13 cellular contexts compared by ENCODE assay signal in genomic region chr19:4012092-4012974, GRCh38. TPM values are rescaled to one million over a fixed set of nuclear protein-coding genes. Genes with fewer than 3 reads are reported as not detected.
DNase-seq lines count a peak whose midpoint lies in the region; ATAC-seq, FAIRE-seq and TF ChIP-seq lines count a peak whose summit lies in the region.
"Had no signal": no experiment of that assay in that cellular context is flagged by ENCODE, and none has a peak within 500 bp of the region (broad histone marks: within the 10 kb centered on the region; RNA-seq: fewer than 3 reads in every experiment).

No MANE protein-coding gene starts in this region.

- H4K91ac ChIP-seq in H1 (replicated peaks; ENCODE audit: insufficient read length, low read length) = no peak overlapping the region

- TF ChIP-seq RAD21 in H1 (IDR thresholded peaks at IDR 0.05 in 1 of 2, conservative IDR thresholded peaks at IDR 0.05 in 1 of 2; ENCODE audit: low read depth in 2 of 2, low read length in 2 of 2) = no peak

- no peak for TF ChIP-seq POLR2A in H1 (IDR thresholded peaks at IDR 0.05; ENCODE audit: control extremely low read depth in 1 of 2, low read depth in 2 of 2, low read length in 2 of 2)
- no peak for TF ChIP-seq POLR2A in ovary (IDR thresholded peaks at IDR 0.05)

- H2BK12ac ChIP-seq in H1 (ENCODE audit: low read depth, low read length) = no peak overlapping the region

- no peaks in the 10 kb centered on the region for H3K27me3 ChIP-seq in H1 (replicated peaks in 1 of 4; ENCODE audit: control insufficient read depth in 3 of 4, extremely low read depth in 1 of 4, insufficient read depth in 3 of 4, low read length in 3 of 4)
- no peaks in the 10 kb centered on the region for H3K27me3 ChIP-seq in osteoblast (ENCODE audit: insufficient read depth, low read length)
- no peaks in the 10 kb centered on the region for H3K27me3 ChIP-seq in ovary
- H3K27me3 ChIP-seq: BLaER1 had no signal

- no peak overlapping the region for H2BK120ac ChIP-seq in H1 (replicated peaks; ENCODE audit: low read depth, low read length)

- H3K4me1 ChIP-seq in H1 (replicated peaks in 1 of 4; ENCODE audit: control insufficient read depth in 3 of 4, insufficient read depth in 4 of 4, low read length in 3 of 4) (peaks cover 3 to 12% (median 5%) of the 10 kb centered on the region in 4 experiments; a peak in 6 of 7 replicates), osteoblast (ENCODE audit: insufficient read depth, low read length) (peaks cover 10% of the 10 kb centered on the region), ovary (ENCODE audit: insufficient read depth) (peaks cover 29% of the 10 kb centered on the region)

- H4K20me1 ChIP-seq in H1 (replicated peaks in 1 of 2; ENCODE audit: control insufficient read depth in 1 of 2, insufficient read depth in 2 of 2, low read length in 2 of 2) (peaks cover 33 to 43% of the 10 kb centered on the region in 2 experiments), osteoblast (ENCODE audit: insufficient read depth, low read length) (peaks cover 77% of the 10 kb centered on the region)

- H2AFZ ChIP-seq in H1 (ENCODE audit: low read length) (no peak overlapping the region), osteoblast (ENCODE audit: low read length) (no peak overlapping the region)

- no peak overlapping the region for H4K5ac ChIP-seq in H1 (ENCODE audit: insufficient read length, low read depth, low read length)

- H3K9me3 ChIP-seq in H1 (ENCODE audit: insufficient read depth in 2 of 2, low read depth in 1 of 2, low read length in 1 of 2) (no peaks in the 10 kb centered on the region), osteoblast (ENCODE audit: low read depth, low read length) (no peaks in the 10 kb centered on the region), ovary (no peaks in the 10 kb centered on the region)
- H3K9me3 ChIP-seq: BLaER1 had no signal

- H3K27ac Mint-ChIP-seq in activated CD8-positive, alpha-beta T cell treated with anti-CD3 and anti-CD28 coated beads for 36 hours = no peak overlapping the region

- TF ChIP-seq EP300 in H1 (IDR thresholded peaks at IDR 0.05; ENCODE audit: borderline replicate concordance in 1 of 2, low read depth in 2 of 2, low read length in 2 of 2) = no peak
- no peak for TF ChIP-seq EP300 in ovary (IDR thresholded peaks at IDR 0.05)

- POLR2A ChIA-PET in H1 (lab: Charles Lee; ENCODE audit: partially characterized antibody) = interaction anchor here (1.4 to 2.4 kb wide), 3 partner anchors 24 to 37 kb away, joined by 4 to 12 read pairs (median 4); partner anchors contain the start of gene EEF2
- POLR2A ChIA-PET in activated CD8-positive, alpha-beta T cell treated with anti-CD3 and anti-CD28 coated beads for 36 hours (lab: Charles Lee) = interaction anchor here (1.2 kb wide), 1 partner anchor 10 kb away, joined by 3 read pairs; no protein-coding TSS in a partner anchor

- peak overlapping the region; percentile 20; the same call in 1 of the 2 replicates for H4K8ac ChIP-seq in H1 (ENCODE audit: extremely low read depth, insufficient read depth, low read length)

- no peak overlapping the region for H3K56ac ChIP-seq in H1 (replicated peaks; ENCODE audit: insufficient read length, low read depth, low read length)

- H3K27me3 Mint-ChIP-seq in activated CD8-positive, alpha-beta T cell treated with anti-CD3 and anti-CD28 coated beads for 36 hours = no peaks in the 10 kb centered on the region

- H3K4me3 ChIP-seq in H1 (ENCODE audit: extremely low read depth in 1 of 4, insufficient read depth in 2 of 4, low read depth in 3 of 4, low read length in 4 of 4) (no peak overlapping the region), osteoblast (ENCODE audit: insufficient read depth, low read length) (no peak overlapping the region), ovary (no peak overlapping the region)
- H3K4me3 ChIP-seq: BLaER1 had no signal

- DNase-seq in H4 (ENCODE audit: low spot score) = peak; percentile 20
- DNase-seq in NCI-H345 (lab: John Stamatoyannopoulos, UW) = peak; percentile 46
- DNase-seq in H1 (ENCODE audit: low read depth in 1 of 2, low spot score in 2 of 2) = no peak
- DNase-seq in osteoblast (ENCODE audit: insufficient read length, low spot score, missing footprints) = peak; percentile 62
- DNase-seq in ovary = no peak
- no peak for DNase-seq in activated CD8-positive, alpha-beta T cell treated with anti-CD3 and anti-CD28 coated beads for 36 hours
- no peak for DNase-seq in activated naive CD4-positive, alpha-beta T cell treated with anti-CD3 and anti-CD28 coated beads, Interleukin-2, amount 50 U/mL, for 16 hours
- DNase-seq: activated naive CD4-positive, alpha-beta T cell treated with Interleukin-2 at 50 U/mL for 16 hours; T1000 had no signal

- peaks cover 0 to 26% (median 7%) of the 10 kb centered on the region in 4 experiments; a peak in 5 of 8 replicates for H3K36me3 ChIP-seq in H1 (ENCODE audit: control insufficient read depth in 2 of 4, insufficient read depth in 4 of 4, low read length in 3 of 4)
- H3K36me3 ChIP-seq in osteoblast (ENCODE audit: insufficient read depth, low read length) = peaks cover 30% of the 10 kb centered on the region
- no peaks in the 10 kb centered on the region for H3K36me3 ChIP-seq in ovary

- no peaks in the 10 kb centered on the region for H3K9me3 Mint-ChIP-seq in activated CD8-positive, alpha-beta T cell treated with anti-CD3 and anti-CD28 coated beads for 36 hours

- H3K4ac ChIP-seq in H1 (replicated peaks; ENCODE audit: insufficient read length, low read depth, low read length) = no peak overlapping the region

- H3K23me2 ChIP-seq in H1 (ENCODE audit: low read depth, low read length) = peaks cover 5% of the 10 kb centered on the region

- no peaks in the 10 kb centered on the region for H3K36me3 Mint-ChIP-seq in activated CD8-positive, alpha-beta T cell treated with anti-CD3 and anti-CD28 coated beads for 36 hours (ENCODE audit: low read depth)

- no peak for FAIRE-seq in H1 (lab: Jason Lieb, UNC)

- H3K27ac ChIP-seq in H1 (ENCODE audit: low read depth, low read length) = no peak overlapping the region
- H3K27ac ChIP-seq in osteoblast (ENCODE audit: low read depth, low read length) = no peak overlapping the region
- H3K27ac ChIP-seq in ovary = no peak overlapping the region
- H3K27ac ChIP-seq: BLaER1, KMS-11 had no signal

- peaks cover 22% of the 10 kb centered on the region for H3K79me1 ChIP-seq in H1 (ENCODE audit: low read depth, low read length)

- H3K18ac ChIP-seq in H1 (ENCODE audit: extremely low read depth, low read length) = no peak overlapping the region

- H3K9ac ChIP-seq in H1 (replicated peaks in 1 of 4; ENCODE audit: extremely low read depth in 1 of 4, low read depth in 3 of 4, low read length in 3 of 4) = no peak overlapping the region
- H3K9ac ChIP-seq: BLaER1, KMS-11 had no signal

- no peak overlapping the region for H2BK15ac ChIP-seq in H1 (ENCODE audit: low read length)

- peaks cover 34% of the 10 kb centered on the region for H3K4me1 Mint-ChIP-seq in activated CD8-positive, alpha-beta T cell treated with anti-CD3 and anti-CD28 coated beads for 36 hours (ENCODE audit: low read depth)

- H3K23ac ChIP-seq in H1 (ENCODE audit: insufficient read length) = no peak overlapping the region

- TF ChIP-seq CTCF in H1 (IDR thresholded peaks at IDR 0.05; ENCODE audit: control extremely low read depth in 1 of 3, insufficient read depth in 1 of 3, low read depth in 1 of 3, low read length in 3 of 3) (no peak), osteoblast (IDR thresholded peaks at IDR 0.05; ENCODE audit: extremely low read depth, low read depth, low read length) (no peak), ovary (IDR thresholded peaks at IDR 0.05) (no peak)
- TF ChIP-seq CTCF in activated CD8-positive, alpha-beta T cell treated with anti-CD3 and anti-CD28 coated beads for 36 hours (IDR thresholded peaks at IDR 0.05) = no peak

- no peak overlapping the region for H2BK5ac ChIP-seq in H1 (ENCODE audit: low read depth, low read length)

- H2AK5ac ChIP-seq in H1 (ENCODE audit: low read depth, low read length) = no peak overlapping the region

- no peak overlapping the region for H3K14ac ChIP-seq in H1 (ENCODE audit: insufficient read length)

- CTCF ChIA-PET in H1 (lab: Charles Lee; ENCODE audit: partially characterized antibody) = no interaction called here
- CTCF ChIA-PET in activated CD8-positive, alpha-beta T cell treated with anti-CD3 and anti-CD28 coated beads for 36 hours (lab: Charles Lee) = interaction anchor here (1.2 kb wide), 1 partner anchor 128 kb away, joined by 3 read pairs; no protein-coding TSS in a partner anchor

- 95% methylated on average over 26 of the region's 27 CpGs; no CpG with 5 or more reads in 1 of the 2 experiments for WGBS in H1 (ENCODE audit: extremely low coverage in 1 of 2, insufficient coverage in 1 of 2, insufficient read length in 1 of 2, insufficient replicate concordance in 2 of 2, low coverage in 1 of 2, low lambda C conversion rate in 2 of 2, missing lambda C conversion rate in 1 of 2), 2 experiments
- WGBS in ovary, 3 donors = 82 to 87% (median 86%) methylated on average over 27 of the region's 27 CpGs

- no peak overlapping the region for H2BK20ac ChIP-seq in H1 (ENCODE audit: low read length)

- H3K4me3 Mint-ChIP-seq in activated CD8-positive, alpha-beta T cell treated with anti-CD3 and anti-CD28 coated beads for 36 hours = no peak overlapping the region

- peaks cover 17 to 71% of the 10 kb centered on the region in 2 experiments for H3K79me2 ChIP-seq in H1 (ENCODE audit: control insufficient read depth in 1 of 2, insufficient read depth in 2 of 2, low read length in 2 of 2)
- peaks cover 94% of the 10 kb centered on the region for H3K79me2 ChIP-seq in osteoblast (ENCODE audit: insufficient read depth, low read length)

- intact Hi-C loops in ovary (cut with DNase I) = loop anchor here in 2 of 4 donors (5.0 to 10.0 kb wide), 2 partner anchors 45 to 102 kb away; no protein-coding TSS in a partner anchor
- intact Hi-C loops in activated CD8-positive, alpha-beta T cell treated with anti-CD3 and anti-CD28 coated beads for 36 hours (cut with micrococcal nuclease) = no loop called here

- H3K4me2 ChIP-seq in H1 (ENCODE audit: insufficient read depth in 1 of 2, low read depth in 2 of 2, low read length in 2 of 2) (no peak overlapping the region), osteoblast (ENCODE audit: insufficient read depth, low read length) (no peak overlapping the region)
- H3K4me2 ChIP-seq: BLaER1, KMS-11 had no signal

- ATAC-seq in activated CD8-positive, alpha-beta T cell treated with anti-CD3 and anti-CD28 coated beads for 36 hours = no peak
- ATAC-seq in HG02571 (IDR thresholded peaks at IDR 0.05; ENCODE audit: unreplicated experiment) = no peak
- ATAC-seq: sciatic nerve had no signal

RNA-seq across cellular contexts. Expression of gene PIAS4, which starts 4.8 kb away (rescaled TPM):
- 5.7 and 9.9 TPM in 2 replicates for total RNA-seq in H4 (2014; rRNA removed; shearing (Covaris generic))
- 41.4 and 51.4 TPM in 2 replicates for total RNA-seq in H1 (2021; fragmentation: NEBNext Ultra II Directional; extraction: Animal tissue kit (Norgen Biotek cat#: 25700))
- 30.2 and 50.9 TPM in 2 replicates for polyA plus RNA-seq in H1 (2011; rRNA removed)
- 20.8 TPM for polyA plus RNA-seq in H1 (2011; cell fraction: cytosol; rRNA removed)
- polyA plus RNA-seq in H1 (2011; cell fraction: nucleus; rRNA removed) = 63.1 TPM
- polyA plus RNA-seq in H1 (2012, experiment 1 of 2) = 38.4 to 43.8 TPM (median 41.8 TPM) in 4 replicates
- polyA plus RNA-seq in H1 (2012, experiment 2 of 2) = 41.0 TPM
- polyA plus RNA-seq in H1 (2013, experiment 1 of 2) = 50.9 TPM
- 51.6 TPM for polyA plus RNA-seq in H1 (2013, experiment 2 of 2)
- 15.1 and 22.0 TPM in 2 replicates for polyA minus RNA-seq in H1 (2011; rRNA and poly(A)+ RNA removed)
- polyA minus RNA-seq in H1 (2011; cell fraction: cytosol; rRNA and poly(A)+ RNA removed) = 18.9 TPM
- 25.7 TPM for polyA minus RNA-seq in H1 (2011; cell fraction: nucleus; rRNA and poly(A)+ RNA removed)
- 14.7 and 21.4 TPM in 2 replicates for total RNA-seq in osteoblast
- 10 to 100 TPM; 11.6 to 29.7 (median 23.6) TPM for total RNA-seq in ovary
- 10 to 100 TPM in 1 of 2 donors, 1 to 10 TPM in 1; 5.2 to 18.9 TPM for polyA plus RNA-seq in ovary
- total RNA-seq in activated CD8-positive, alpha-beta T cell treated with anti-CD3 and anti-CD28 coated beads for 36 hours = 10 to 100 TPM; 22.2 TPM

RNA-seq across cellular contexts. Expression of gene EEF2, which starts 27.1 kb away (rescaled TPM):
- total RNA-seq in H4 (2014; rRNA removed; shearing (Covaris generic)) = 588 and 692 TPM in 2 replicates
- total RNA-seq in H1 (2021; fragmentation: NEBNext Ultra II Directional; extraction: Animal tissue kit (Norgen Biotek cat#: 25700)) = 3,380 and 3,443 TPM in 2 replicates
- polyA plus RNA-seq in H1 (2011; rRNA removed) (1,554 and 2,482 TPM in 2 replicates), ovary (1,000 to 10,000 TPM; 2,682 to 3,932 TPM)
- polyA plus RNA-seq in H1 (2011; cell fraction: cytosol; rRNA removed) = 2,432 TPM
- polyA plus RNA-seq in H1 (2011; cell fraction: nucleus; rRNA removed) = 2,476 TPM
- polyA plus RNA-seq in H1 (2012, experiment 1 of 2) = 3,535 to 4,309 TPM (median 3,652 TPM) in 4 replicates
- polyA plus RNA-seq in H1 (2012, experiment 2 of 2) = 3,970 TPM
- polyA plus RNA-seq in H1 (2013, experiment 1 of 2) = 1,821 TPM
- polyA plus RNA-seq in H1 (2013, experiment 2 of 2) = 1,896 TPM
- polyA minus RNA-seq in H1 (2011; rRNA and poly(A)+ RNA removed) = 1,497 and 1,567 TPM in 2 replicates
- polyA minus RNA-seq in H1 (2011; cell fraction: cytosol; rRNA and poly(A)+ RNA removed) = 2,226 TPM
- 1,168 TPM for polyA minus RNA-seq in H1 (2011; cell fraction: nucleus; rRNA and poly(A)+ RNA removed)
- total RNA-seq in osteoblast (2,656 and 2,968 TPM in 2 replicates), ovary (1,000 to 10,000 TPM; 1,491 to 4,634 (median 4,119) TPM)
- 1,000 to 10,000 TPM; 3,533 to 3,625 TPM for total RNA-seq in activated CD8-positive, alpha-beta T cell treated with anti-CD3 and anti-CD28 coated beads for 36 hours

RNA-seq across cellular contexts. Expression of gene DAPK3, which starts 41.4 kb away (rescaled TPM):
- 54.5 and 70.3 TPM in 2 replicates for total RNA-seq in H4 (2014; rRNA removed; shearing (Covaris generic))
- 78.1 and 80.8 TPM in 2 replicates for total RNA-seq in H1 (2021; fragmentation: NEBNext Ultra II Directional; extraction: Animal tissue kit (Norgen Biotek cat#: 25700))
- 53.2 and 76.8 TPM in 2 replicates for polyA plus RNA-seq in H1 (2011; rRNA removed)
- polyA plus RNA-seq in H1 (2011; cell fraction: cytosol; rRNA removed) = 70.8 TPM
- polyA plus RNA-seq in H1 (2011; cell fraction: nucleus; rRNA removed) = 106 TPM
- polyA plus RNA-seq in H1 (2012, experiment 1 of 2) = 67.8 to 88.3 TPM (median 85.3 TPM) in 4 replicates
- 51.5 TPM for polyA plus RNA-seq in H1 (2012, experiment 2 of 2)
- 41.4 TPM for polyA plus RNA-seq in H1 (2013, experiment 1 of 2)
- polyA plus RNA-seq in H1 (2013, experiment 2 of 2) = 42.2 TPM
- 29.4 and 48.1 TPM in 2 replicates for polyA minus RNA-seq in H1 (2011; rRNA and poly(A)+ RNA removed)
- polyA minus RNA-seq in H1 (2011; cell fraction: cytosol; rRNA and poly(A)+ RNA removed) = 45.4 TPM
- polyA minus RNA-seq in H1 (2011; cell fraction: nucleus; rRNA and poly(A)+ RNA removed) = 29.7 TPM
- 122 and 131 TPM in 2 replicates for total RNA-seq in osteoblast
- total RNA-seq in ovary = 100 to 1,000 TPM in 1 of 7 donors, 10 to 100 TPM in 6; 46.3 to 101 (median 57.0) TPM
- 10 to 100 TPM in 1 of 2 donors, 1 to 10 TPM in 1; 8.3 to 66.5 TPM for polyA plus RNA-seq in ovary
- 10 to 100 TPM; 27.2 to 27.5 TPM for total RNA-seq in activated CD8-positive, alpha-beta T cell treated with anti-CD3 and anti-CD28 coated beads for 36 hours

RNA-seq across cellular contexts. Expression of gene ZBTB7A, which starts 54.4 kb away (rescaled TPM):
- 2.5 and 5.0 TPM in 2 replicates for total RNA-seq in H4 (2014; rRNA removed; shearing (Covaris generic))
- 16.6 and 17.8 TPM in 2 replicates for total RNA-seq in H1 (2021; fragmentation: NEBNext Ultra II Directional; extraction: Animal tissue kit (Norgen Biotek cat#: 25700))
- 5.6 and 9.1 TPM in 2 replicates for polyA plus RNA-seq in H1 (2011; rRNA removed)
- 5.6 TPM for polyA plus RNA-seq in H1 (2011; cell fraction: cytosol; rRNA removed)
- 19.7 TPM for polyA plus RNA-seq in H1 (2011; cell fraction: nucleus; rRNA removed)
- polyA plus RNA-seq in H1 (2012, experiment 1 of 2) = 5.4 to 9.5 TPM (median 8.5 TPM) in 4 replicates
- 4.5 TPM for polyA plus RNA-seq in H1 (2012, experiment 2 of 2)
- 17.9 TPM for polyA plus RNA-seq in H1 (2013, experiment 1 of 2)
- polyA plus RNA-seq in H1 (2013, experiment 2 of 2) = 15.8 TPM
- 3.1 and 3.5 TPM in 2 replicates for polyA minus RNA-seq in H1 (2011; rRNA and poly(A)+ RNA removed)
- 9.5 TPM for polyA minus RNA-seq in H1 (2011; cell fraction: cytosol; rRNA and poly(A)+ RNA removed)
- 14.4 TPM for polyA minus RNA-seq in H1 (2011; cell fraction: nucleus; rRNA and poly(A)+ RNA removed)
- 38.6 and 42.7 TPM in 2 replicates for total RNA-seq in osteoblast
- 10 to 100 TPM; 25.0 to 56.4 (median 38.7) TPM for total RNA-seq in ovary
- polyA plus RNA-seq in ovary = 10 to 100 TPM in 1 of 2 donors, 1 to 10 TPM in 1; 9.1 to 16.8 TPM
- 10 to 100 TPM; 46.6 TPM for total RNA-seq in activated CD8-positive, alpha-beta T cell treated with anti-CD3 and anti-CD28 coated beads for 36 hours

Comparison
In these comparisons a context has a peak if more than half of its experiments do, and no peak if none do; other contexts are left out.
1. DNase-seq: peak in H4 (single experiment), NCI-H345 (single experiment) and osteoblast (single experiment); none in H1 (0 of 2), ovary (0 of 5), activated CD8-positive, alpha-beta T cell treated with anti-CD3 and anti-CD28 coated beads for 36 hours (single experiment) and activated naive CD4-positive, alpha-beta T cell treated with anti-CD3 and anti-CD28 coated beads, Interleukin-2, amount 50 U/mL, for 16 hours (single experiment).